1 cellular context compared by ENCODE assay signal in genomic region chr4:148893095-148893494, GRCh38.
TF ChIP-seq lines count a peak whose summit lies in the region.

No MANE protein-coding gene starts in this region.

TF ChIP-seq in HepG2, 621 proteins besides CTCF, POLR2A, EP300 and RAD21:
- TF ChIP-seq TBP (CRISPR knock-in tag; IDR thresholded peaks at IDR 0.05): no peak
- no peak for TF ChIP-seq HMGXB4 (CRISPR knock-in tag; IDR thresholded peaks at IDR 0.05; ENCODE audit: borderline replicate concordance in 1 of 2, low read depth in 1 of 2)
TF ChIP-seq in HepG2: peak in this region for 0.
